ENCODE assay signal across 1 cellular context in the genomic region with DNA sequence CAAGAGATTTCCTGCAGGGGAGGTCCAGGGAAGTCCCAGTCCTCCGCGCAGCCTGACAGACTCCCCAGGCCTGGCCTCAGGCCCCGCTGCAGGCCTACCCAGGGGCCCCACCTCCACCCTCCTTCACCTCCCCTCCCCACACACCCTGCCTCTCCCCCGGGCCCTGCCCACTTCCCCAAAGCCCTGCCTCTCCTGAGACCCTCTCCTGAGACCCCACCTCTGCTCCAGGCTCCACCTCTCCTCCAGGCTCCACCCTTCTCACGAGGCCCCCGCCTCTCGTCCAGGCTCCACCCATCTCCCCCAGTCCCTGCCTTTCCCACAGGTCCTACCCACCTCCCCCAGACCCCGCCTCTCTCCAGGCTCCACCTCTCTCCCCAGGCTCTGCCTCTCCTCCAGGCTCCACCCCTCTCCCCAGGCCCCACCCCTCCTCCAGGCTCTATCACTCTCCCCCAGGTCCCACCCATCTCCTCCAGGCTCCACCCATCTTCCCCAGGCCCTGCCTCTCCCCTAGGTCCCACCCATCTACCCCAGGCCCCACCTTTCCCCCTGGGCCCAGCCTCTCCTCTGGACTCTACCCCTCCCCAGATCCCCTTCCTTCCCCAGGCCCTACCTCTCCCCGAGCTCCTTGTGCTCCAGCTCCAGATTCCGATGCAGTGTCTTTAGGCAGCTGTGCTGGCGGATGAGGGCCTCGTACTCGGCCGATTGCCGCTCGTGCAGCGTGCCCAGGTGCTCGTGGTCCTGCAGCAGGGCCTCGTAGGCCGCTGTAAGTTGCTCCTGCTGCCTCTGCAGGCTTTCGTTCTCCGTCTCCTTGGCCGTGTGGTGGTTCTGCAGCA.
A peak's percentile ranks its signal among the peaks of the same experiment; 100 is the strongest.
TF ChIP-seq lines count a peak whose summit lies in the region.

No MANE protein-coding gene starts in this region.

TF ChIP-seq in WTC11, 78 proteins besides CTCF, POLR2A, EP300 and RAD21 (continued from another document):
- TF ChIP-seq, protein P1, sequence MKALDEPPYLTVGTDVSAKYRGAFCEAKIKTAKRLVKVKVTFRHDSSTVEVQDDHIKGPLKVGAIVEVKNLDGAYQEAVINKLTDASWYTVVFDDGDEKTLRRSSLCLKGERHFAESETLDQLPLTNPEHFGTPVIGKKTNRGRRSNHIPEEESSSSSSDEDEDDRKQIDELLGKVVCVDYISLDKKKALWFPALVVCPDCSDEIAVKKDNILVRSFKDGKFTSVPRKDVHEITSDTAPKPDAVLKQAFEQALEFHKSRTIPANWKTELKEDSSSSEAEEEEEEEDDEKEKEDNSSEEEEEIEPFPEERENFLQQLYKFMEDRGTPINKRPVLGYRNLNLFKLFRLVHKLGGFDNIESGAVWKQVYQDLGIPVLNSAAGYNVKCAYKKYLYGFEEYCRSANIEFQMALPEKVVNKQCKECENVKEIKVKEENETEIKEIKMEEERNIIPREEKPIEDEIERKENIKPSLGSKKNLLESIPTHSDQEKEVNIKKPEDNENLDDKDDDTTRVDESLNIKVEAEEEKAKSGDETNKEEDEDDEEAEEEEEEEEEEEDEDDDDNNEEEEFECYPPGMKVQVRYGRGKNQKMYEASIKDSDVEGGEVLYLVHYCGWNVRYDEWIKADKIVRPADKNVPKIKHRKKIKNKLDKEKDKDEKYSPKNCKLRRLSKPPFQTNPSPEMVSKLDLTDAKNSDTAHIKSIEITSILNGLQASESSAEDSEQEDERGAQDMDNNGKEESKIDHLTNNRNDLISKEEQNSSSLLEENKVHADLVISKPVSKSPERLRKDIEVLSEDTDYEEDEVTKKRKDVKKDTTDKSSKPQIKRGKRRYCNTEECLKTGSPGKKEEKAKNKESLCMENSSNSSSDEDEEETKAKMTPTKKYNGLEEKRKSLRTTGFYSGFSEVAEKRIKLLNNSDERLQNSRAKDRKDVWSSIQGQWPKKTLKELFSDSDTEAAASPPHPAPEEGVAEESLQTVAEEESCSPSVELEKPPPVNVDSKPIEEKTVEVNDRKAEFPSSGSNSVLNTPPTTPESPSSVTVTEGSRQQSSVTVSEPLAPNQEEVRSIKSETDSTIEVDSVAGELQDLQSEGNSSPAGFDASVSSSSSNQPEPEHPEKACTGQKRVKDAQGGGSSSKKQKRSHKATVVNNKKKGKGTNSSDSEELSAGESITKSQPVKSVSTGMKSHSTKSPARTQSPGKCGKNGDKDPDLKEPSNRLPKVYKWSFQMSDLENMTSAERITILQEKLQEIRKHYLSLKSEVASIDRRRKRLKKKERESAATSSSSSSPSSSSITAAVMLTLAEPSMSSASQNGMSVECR (CRISPR knock-in tag; IDR thresholded peaks at IDR 0.05; ENCODE audit: borderline replicate concordance) = peak; percentile 36; the same call in 1 of the 2 replicates
- peak; percentile 73; the same call in 1 of the 2 replicates for TF ChIP-seq RELA (CRISPR knock-in tag; IDR thresholded peaks at IDR 0.05; ENCODE audit: borderline replicate concordance)
- TF ChIP-seq CREB1 (CRISPR knock-in tag; IDR thresholded peaks at IDR 0.05) = peak; percentile 58; the same call in 1 of the 2 replicates
- 0 out of 2 replicates have a peak, but pooled peaks have one; percentile 42 for TF ChIP-seq NR3C1 (CRISPR knock-in tag; conservative IDR thresholded peaks at IDR 0.05; ENCODE audit: low read depth)
- no peak for TF ChIP-seq ZNF121 (CRISPR knock-in tag; IDR thresholded peaks at IDR 0.05)
- TF ChIP-seq, protein P2, sequence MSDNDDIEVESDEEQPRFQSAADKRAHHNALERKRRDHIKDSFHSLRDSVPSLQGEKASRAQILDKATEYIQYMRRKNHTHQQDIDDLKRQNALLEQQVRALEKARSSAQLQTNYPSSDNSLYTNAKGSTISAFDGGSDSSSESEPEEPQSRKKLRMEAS (CRISPR knock-in tag; IDR thresholded peaks at IDR 0.05) = peak; percentile 90
- TF ChIP-seq, protein P3, sequence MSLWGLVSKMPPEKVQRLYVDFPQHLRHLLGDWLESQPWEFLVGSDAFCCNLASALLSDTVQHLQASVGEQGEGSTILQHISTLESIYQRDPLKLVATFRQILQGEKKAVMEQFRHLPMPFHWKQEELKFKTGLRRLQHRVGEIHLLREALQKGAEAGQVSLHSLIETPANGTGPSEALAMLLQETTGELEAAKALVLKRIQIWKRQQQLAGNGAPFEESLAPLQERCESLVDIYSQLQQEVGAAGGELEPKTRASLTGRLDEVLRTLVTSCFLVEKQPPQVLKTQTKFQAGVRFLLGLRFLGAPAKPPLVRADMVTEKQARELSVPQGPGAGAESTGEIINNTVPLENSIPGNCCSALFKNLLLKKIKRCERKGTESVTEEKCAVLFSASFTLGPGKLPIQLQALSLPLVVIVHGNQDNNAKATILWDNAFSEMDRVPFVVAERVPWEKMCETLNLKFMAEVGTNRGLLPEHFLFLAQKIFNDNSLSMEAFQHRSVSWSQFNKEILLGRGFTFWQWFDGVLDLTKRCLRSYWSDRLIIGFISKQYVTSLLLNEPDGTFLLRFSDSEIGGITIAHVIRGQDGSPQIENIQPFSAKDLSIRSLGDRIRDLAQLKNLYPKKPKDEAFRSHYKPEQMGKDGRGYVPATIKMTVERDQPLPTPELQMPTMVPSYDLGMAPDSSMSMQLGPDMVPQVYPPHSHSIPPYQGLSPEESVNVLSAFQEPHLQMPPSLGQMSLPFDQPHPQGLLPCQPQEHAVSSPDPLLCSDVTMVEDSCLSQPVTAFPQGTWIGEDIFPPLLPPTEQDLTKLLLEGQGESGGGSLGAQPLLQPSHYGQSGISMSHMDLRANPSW (CRISPR knock-in tag; conservative IDR thresholded peaks at IDR 0.05; ENCODE audit: low read depth) = peak; percentile 90; the same call in 1 of the 2 replicates
TF ChIP-seq in WTC11: peak in this region for 10.
